4 cellular contexts compared by ENCODE assay signal in the genomic region with DNA sequence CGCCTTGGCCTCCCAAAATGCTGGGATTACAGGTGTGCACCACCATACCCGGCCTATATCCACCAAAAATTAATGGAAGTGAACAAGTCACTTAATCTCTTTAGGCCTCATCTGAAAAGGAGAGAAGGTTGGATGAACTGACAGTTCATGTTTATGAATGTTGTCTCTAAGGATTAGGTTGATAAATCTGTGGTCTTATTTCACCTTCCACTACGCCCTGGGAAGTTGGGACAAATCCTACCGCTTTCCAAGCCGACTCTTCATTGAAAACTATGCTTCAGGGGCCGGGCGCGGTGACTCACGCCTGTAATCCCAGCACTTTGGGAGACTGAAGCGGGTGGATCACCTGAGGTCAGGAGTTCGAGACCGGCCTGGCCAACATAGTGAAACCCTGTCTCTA. TPM values are rescaled to one million over a fixed set of nuclear protein-coding genes. Genes with fewer than 3 reads are reported as not detected.
"Had no signal": no experiment of that assay in that cellular context is flagged by ENCODE, and none has a peak within 500 bp of the region (broad histone marks: within the 10 kb centered on the region; RNA-seq: fewer than 3 reads in every experiment).

No MANE protein-coding gene starts in this region.

RNA-seq across cellular contexts. Expression of a gene that starts 59.4 kb away (rescaled TPM):
- total RNA-seq: naive thymus-derived CD8-positive, alpha-beta T cell; natural killer cell; natural killer cell treated with Interleukin-12 subunit alpha and Interleukin-12 subunit beta and Interleukin-15 and Interleukin-18, amount 100 ng/mL, for 72 hours; pulmonary artery endothelial cell had no signal
